8 cellular contexts compared by ENCODE assay signal in the genomic region with DNA sequence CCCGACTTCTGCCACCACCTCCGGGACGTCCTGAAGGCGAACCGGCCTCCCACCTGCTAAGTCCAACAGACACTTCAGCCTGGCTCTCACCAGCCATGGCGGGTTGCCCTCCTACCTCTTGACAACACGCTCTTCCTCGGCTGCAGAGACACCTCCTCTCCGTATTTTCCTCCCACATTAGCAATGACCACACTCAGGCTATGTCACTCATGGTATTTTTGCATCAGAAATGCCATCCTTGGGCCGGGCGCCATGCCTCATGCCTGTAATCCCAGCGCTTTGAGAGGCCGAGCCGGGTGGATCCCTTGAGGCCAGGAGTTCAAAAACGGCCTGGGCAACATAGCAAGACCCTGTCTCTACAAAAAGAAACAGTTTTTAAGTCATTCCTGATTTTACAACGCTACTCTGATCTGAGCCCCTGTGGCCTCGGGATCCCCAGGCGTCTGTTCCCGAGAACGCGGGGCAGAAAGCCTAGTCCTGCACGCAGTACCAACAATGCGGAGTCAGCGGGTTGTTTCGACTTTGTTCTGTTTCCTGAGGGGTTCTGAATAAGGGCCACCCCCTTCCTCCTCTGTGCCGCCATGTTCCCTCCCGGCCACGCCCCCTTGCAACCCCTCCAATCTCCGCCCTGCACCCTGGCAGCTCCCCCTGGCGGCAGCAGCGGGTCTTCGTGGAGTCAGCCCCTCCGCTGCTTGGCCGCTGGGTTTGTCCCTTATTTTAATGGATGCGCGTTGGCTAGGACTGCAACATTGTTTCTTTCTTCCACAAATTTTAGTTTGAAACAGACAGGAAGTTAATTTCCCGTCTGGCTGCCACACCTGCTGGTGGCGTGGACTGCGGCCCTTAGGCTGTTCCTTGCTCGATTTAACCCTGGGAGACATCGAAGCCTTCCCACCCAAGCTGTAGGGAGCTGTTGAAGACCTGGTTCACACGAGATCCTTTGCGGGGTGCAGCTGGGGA. TPM values are rescaled to one million over a fixed set of nuclear protein-coding genes. Genes with fewer than 3 reads are reported as not detected.
DNase-seq lines count a peak whose midpoint lies in the region; ATAC-seq and TF ChIP-seq lines count a peak whose summit lies in the region.

No MANE protein-coding gene starts in this region.

- H2BK120ac ChIP-seq in neuronal stem cell (ENCODE audit: low read depth, low read length) = no peak overlapping the region

- H3K79me1 ChIP-seq in neuronal stem cell (ENCODE audit: low read depth, low read length) = no peaks in the 10 kb centered on the region

- peak overlapping the region; percentile 1 for H3K23ac ChIP-seq in neuronal stem cell (ENCODE audit: low read depth, low read length, poor library complexity)

- H3K36me3 ChIP-seq in neuronal stem cell (replicated peaks in 1 of 2; ENCODE audit: control insufficient read depth in 2 of 2, insufficient read depth in 2 of 2, low read length in 2 of 2) = peaks cover 2 to 3% of the 10 kb centered on the region in 2 donors

- DNase-seq in OCI-M1 (lab: John Stamatoyannopoulos, UW) (peak; percentile 86), fibroblast of peridontal ligament (ENCODE audit: extremely low read depth) (peak; percentile 16), neuronal stem cell (ENCODE audit: low spot score) (peak; percentile 59), stromal cell of bone marrow (ENCODE audit: low read depth) (peak; percentile 47), NCI-H446 (lab: John Stamatoyannopoulos, UW) (no peak)
- peak; percentile 98 to 99 for DNase-seq in activated T-cell treated with anti-CD3 and anti-CD28 coated beads, Interleukin-2, amount 50 U/mL, for 48 hours

- no peak overlapping the region for H2BK15ac ChIP-seq in neuronal stem cell (ENCODE audit: low read length)

- H3K9me3 ChIP-seq in neuronal stem cell (replicated peaks in 1 of 2; ENCODE audit: control insufficient read depth in 2 of 2, insufficient read depth in 1 of 2, low read depth in 1 of 2, low read length in 2 of 2) = no peaks in the 10 kb centered on the region

- no peak overlapping the region for H3K14ac ChIP-seq in neuronal stem cell (ENCODE audit: low read length)

- H3K18ac ChIP-seq in neuronal stem cell (ENCODE audit: low read length) = no peak overlapping the region

- H3K4me1 ChIP-seq in neuronal stem cell (ENCODE audit: control insufficient read depth in 2 of 2, insufficient read depth in 1 of 2, low read depth in 1 of 2, low read length in 2 of 2) = no peaks in the 10 kb centered on the region

- no peak overlapping the region for H2AFZ ChIP-seq in neuronal stem cell (ENCODE audit: low read length)

- no peaks in the 10 kb centered on the region for H3K27me3 ChIP-seq in neuronal stem cell (ENCODE audit: control insufficient read depth in 3 of 3, insufficient read depth in 3 of 3, low read depth in 1 of 3, low read length in 3 of 3)

- no peak overlapping the region for H3K27ac ChIP-seq in neuronal stem cell (replicated peaks; ENCODE audit: low read length)

- H2BK5ac ChIP-seq in neuronal stem cell (ENCODE audit: low read length) = peak overlapping the region; percentile 16

- WGBS in neuronal stem cell (ENCODE audit: extremely low coverage in 2 of 2, insufficient read length in 2 of 2, insufficient replicate concordance in 1 of 2), 2 donors = no CpG with 5 or more reads among the region's 43 CpGs

- no peak overlapping the region for H4K8ac ChIP-seq in neuronal stem cell (ENCODE audit: low read depth, low read length)

- H2AK5ac ChIP-seq in neuronal stem cell (ENCODE audit: low read depth, low read length) = peak overlapping the region; percentile 4

- H3K4ac ChIP-seq in neuronal stem cell (ENCODE audit: low read length) = no peak overlapping the region

- H3K9ac ChIP-seq in neuronal stem cell (ENCODE audit: low read depth, low read length, poor library complexity) = peak overlapping the region; percentile 38

- no peak overlapping the region for H2BK12ac ChIP-seq in neuronal stem cell (ENCODE audit: low read length)

- TF ChIP-seq CTCF in GM12874 (IDR thresholded peaks at IDR 0.05; ENCODE audit: insufficient read depth, low read depth, low read length) = peak; percentile 94

- H3K4me2 ChIP-seq in neuronal stem cell (ENCODE audit: insufficient read depth, low read length, poor library complexity, severe bottlenecking) = no peak overlapping the region

- ATAC-seq in HG02938 (IDR thresholded peaks at IDR 0.05; ENCODE audit: unreplicated experiment) = peak; percentile 91

- H3K4me3 ChIP-seq in neuronal stem cell (ENCODE audit: low read length in 2 of 2) = peak overlapping the region in 1 of 2 donors; percentile 23

- peak overlapping the region; percentile 93 for H4K91ac ChIP-seq in neuronal stem cell (ENCODE audit: low read depth, low read length, poor library complexity)

RNA-seq across cellular contexts. Expression of gene ZFAND2A, which starts 9.7 kb away (rescaled TPM):
- polyA plus RNA-seq in neuronal stem cell (2013, experiment 1 of 2) = 9.5 TPM
- polyA plus RNA-seq in neuronal stem cell (2013, experiment 2 of 2) = 8.7 TPM

Comparison
In these comparisons a context has a peak if more than half of its experiments do, and no peak if none do; other contexts are left out.
1. DNase-seq: peak in OCI-M1 (single experiment), activated T-cell treated with anti-CD3 and anti-CD28 coated beads, Interleukin-2, amount 50 U/mL, for 48 hours (2 of 2), fibroblast of peridontal ligament (single experiment), neuronal stem cell (single experiment) and stromal cell of bone marrow (single experiment); none in NCI-H446 (0 of 2).